18 cellular contexts compared by ENCODE assay signal in genomic region chr1:94769551-94769950, GRCh38. TPM values are rescaled to one million over a fixed set of nuclear protein-coding genes. Genes with fewer than 3 reads are reported as not detected.
A peak's percentile ranks its signal among the peaks of the same experiment; 100 is the strongest.
DNase-seq lines count a peak whose midpoint lies in the region; ATAC-seq, FAIRE-seq and TF ChIP-seq lines count a peak whose summit lies in the region.
"Had no signal": no experiment of that assay in that cellular context is flagged by ENCODE, and none has a peak within 500 bp of the region (broad histone marks: within the 10 kb centered on the region; RNA-seq: fewer than 3 reads in every experiment).

No MANE protein-coding gene starts in this region.

- H4K20me1 ChIP-seq in PC-9 (ENCODE audit: insufficient read depth): no peaks in the 10 kb centered on the region
- H4K20me1 ChIP-seq: BLaER1 treated with 17β-estradiol and CSF1 and Interleukin-3, amounts not matched to agents 10 nM and 100 nM had no signal

- DNase-seq in NCI-H2196 (lab: John Stamatoyannopoulos, UW; ENCODE audit: unreplicated experiment): peak; percentile 42
- DNase-seq in NCI-H2196 treated with DMSO at 0.1 percent for 48 hours (lab: John Stamatoyannopoulos, UW; ENCODE audit: unreplicated experiment): no peak
- peak; percentile 54 to 75 for DNase-seq in PC-9
- peak; percentile 77 for DNase-seq in bronchial epithelial cell (ENCODE audit: low read depth)
- DNase-seq in activated T-cell treated with anti-CD3 and anti-CD28 coated beads, Interleukin-2, amount 50 U/mL, for 24 hours: no peak
- no peak for DNase-seq in superior temporal gyrus (ENCODE audit: extremely low spot score)
- DNase-seq in MG63: no peak
- DNase-seq: 8988T; CD4-positive, CD25-positive, alpha-beta regulatory T cell; DND-41; GF-D8; HCEC 1CT; HFFc6; IMR-90 had no signal

- H3K9me3 Mint-ChIP-seq in activated T-cell treated with anti-CD3 and anti-CD28 coated beads, Interleukin-2, amount 50 U/mL, for 24 hours: no peaks in the 10 kb centered on the region

- H3K27ac Mint-ChIP-seq in activated T-cell treated with anti-CD3 and anti-CD28 coated beads, Interleukin-2, amount 50 U/mL, for 24 hours: no peak overlapping the region
- H3K27ac Mint-ChIP-seq: HFFc6 had no signal

- H3K9me3 ChIP-seq in PC-9 (ENCODE audit: insufficient read depth, low read depth) (peaks cover 8% of the 10 kb centered on the region; the same call in 1 of the 2 replicates), MG63 (no peaks in the 10 kb centered on the region)
- H3K9me3 ChIP-seq: BLaER1 treated with 17β-estradiol and CSF1 and Interleukin-3, amounts not matched to agents 10 nM and 100 nM had no signal

- peaks cover 4% of the 10 kb centered on the region for H3K27me3 Mint-ChIP-seq in activated T-cell treated with anti-CD3 and anti-CD28 coated beads, Interleukin-2, amount 50 U/mL, for 24 hours
- H3K27me3 Mint-ChIP-seq: CD4-positive, CD25-positive, alpha-beta regulatory T cell had no signal

- peaks cover 4% of the 10 kb centered on the region; the same call in 1 of the 2 replicates for H3K79me2 ChIP-seq in PC-9 (ENCODE audit: low read depth)

- H3K36me3 ChIP-seq in PC-9 (ENCODE audit: low read depth) (no peaks in the 10 kb centered on the region), bronchial epithelial cell (ENCODE audit: control insufficient read depth, insufficient read depth, low read length) (no peaks in the 10 kb centered on the region), MG63 (no peaks in the 10 kb centered on the region)
- H3K36me3 ChIP-seq: BLaER1 treated with 17β-estradiol and CSF1 and Interleukin-3, amounts not matched to agents 10 nM and 100 nM had no signal

- H3K4me1 ChIP-seq in PC-9 (replicated peaks; ENCODE audit: insufficient read depth): peaks cover 53% of the 10 kb centered on the region

- intact Hi-C loops in PC-9 (cut with micrococcal nuclease; ENCODE audit: unreplicated experiment): loop anchor here (1.0 kb wide), 1 partner anchor 123 kb away; no protein-coding TSS in a partner anchor

- no peak for FAIRE-seq in bronchial epithelial cell (lab: Jason Lieb, UNC)
- FAIRE-seq: GM19239 had no signal

- BruUV-seq in PC-9 (replicated peaks; lab: Mats Ljungman, UMichigan): no TSS peak

- no peaks in the 10 kb centered on the region for H3K27me3 ChIP-seq in PC-9 (ENCODE audit: insufficient read depth, low read depth)
- no peaks in the 10 kb centered on the region for H3K27me3 ChIP-seq in bronchial epithelial cell (ENCODE audit: control insufficient read depth, insufficient read depth, low read length)
- H3K27me3 ChIP-seq in MG63: no peaks in the 10 kb centered on the region
- H3K27me3 ChIP-seq: BLaER1 treated with 17β-estradiol and CSF1 and Interleukin-3, amounts not matched to agents 10 nM and 100 nM had no signal

- ATAC-seq in GM19328 (IDR thresholded peaks at IDR 0.05; ENCODE audit: unreplicated experiment): no peak

- H3K27ac ChIP-seq in PC-9: no peak overlapping the region
- H3K27ac ChIP-seq: BLaER1 treated with 17β-estradiol and CSF1 and Interleukin-3, amounts not matched to agents 10 nM and 100 nM; HL-60 had no signal

- peak overlapping the region; percentile 7; the same call in 1 of the 2 replicates for H3K4me2 ChIP-seq in PC-9
- H3K4me2 ChIP-seq: BLaER1 treated with 17β-estradiol and CSF1 and Interleukin-3, amounts not matched to agents 10 nM and 100 nM had no signal

- no peaks in the 10 kb centered on the region for H3K36me3 Mint-ChIP-seq in activated T-cell treated with anti-CD3 and anti-CD28 coated beads, Interleukin-2, amount 50 U/mL, for 24 hours (ENCODE audit: low read depth)
- H3K36me3 Mint-ChIP-seq: CD4-positive, CD25-positive, alpha-beta regulatory T cell had no signal

- CTCF ChIA-PET in PC-9 (lab: Charles Lee): no interaction called here

- POLR2A ChIA-PET in PC-9 (lab: Charles Lee; ENCODE audit: unreplicated experiment): interaction anchor here (0.6 to 0.7 kb wide), 5 partner anchors 16 to 170 kb away, joined by 3 to 5 read pairs (median 4); no protein-coding TSS in a partner anchor

- H3K4me3 ChIP-seq in PC-9 (no peak overlapping the region), bronchial epithelial cell (ENCODE audit: low read depth, low read length) (no peak overlapping the region), MG63 (no peak overlapping the region)
- H3K4me3 ChIP-seq: BLaER1 treated with 17β-estradiol and CSF1 and Interleukin-3, amounts not matched to agents 10 nM and 100 nM had no signal

- H3K4me1 Mint-ChIP-seq in activated T-cell treated with anti-CD3 and anti-CD28 coated beads, Interleukin-2, amount 50 U/mL, for 24 hours (ENCODE audit: low read depth): no peaks in the 10 kb centered on the region
- H3K4me1 Mint-ChIP-seq: CD4-positive, CD25-positive, alpha-beta regulatory T cell had no signal

- H3K4me3 Mint-ChIP-seq in activated T-cell treated with anti-CD3 and anti-CD28 coated beads, Interleukin-2, amount 50 U/mL, for 24 hours: no peak overlapping the region
- H3K4me3 Mint-ChIP-seq: CD4-positive, CD25-positive, alpha-beta regulatory T cell; HFFc6 had no signal

- H3F3A ChIP-seq in PC-9 (ENCODE audit: insufficient read depth, low read depth): peaks cover 34% of the 10 kb centered on the region

- no peak overlapping the region for H2AFZ ChIP-seq in PC-9

- TF ChIP-seq CTCF in PC-9 (conservative IDR thresholded peaks at IDR 0.05) (no peak), bronchial epithelial cell (IDR thresholded peaks at IDR 0.05; ENCODE audit: insufficient read depth, low read length, severe bottlenecking) (no peak)

- no peaks in the 10 kb centered on the region for H3K9me2 ChIP-seq in PC-9 (ENCODE audit: insufficient read depth)

RNA-seq across cellular contexts. Expression of gene SLC44A3, which starts 50.6 kb away (rescaled TPM):
- total RNA-seq in PC-9 (2021): 11.0 and 17.5 TPM in 2 replicates
- 2.4 and 7.9 TPM in 2 replicates for total RNA-seq in bronchial epithelial cell
- total RNA-seq in MG63 (2014; rRNA removed; shearing (Covaris generic); ENCODE audit: low replicate concordance): 0.26 and 0.57 TPM in 2 replicates
- total RNA-seq: CD4-positive, CD25-positive, alpha-beta regulatory T cell had no signal

Comparison
In these comparisons a context has a peak if more than half of its experiments do, and no peak if none do; other contexts are left out.
1. DNase-seq: peak in NCI-H2196 (single experiment), PC-9 (2 of 2) and bronchial epithelial cell (single experiment); none in NCI-H2196 treated with DMSO at 0.1 percent for 48 hours (single experiment), activated T-cell treated with anti-CD3 and anti-CD28 coated beads, Interleukin-2, amount 50 U/mL, for 24 hours (single experiment), superior temporal gyrus (single experiment) and MG63 (single experiment).